1 cellular context compared by ENCODE assay signal in genomic region chr19:43668406-43669158, GRCh38.
TF ChIP-seq lines count a peak whose summit lies in the region.

No MANE protein-coding gene starts in this region.

TF ChIP-seq in K562, 482 proteins besides CTCF, POLR2A, EP300 and RAD21 (continues in another document):
- TF ChIP-seq POLR2H (tag; IDR thresholded peaks at IDR 0.05; ENCODE audit: low read depth) (peak; percentile 75), ZFX (CRISPR knock-in tag; IDR thresholded peaks at IDR 0.05) (peak; percentile 95), XRCC5 (IDR thresholded peaks at IDR 0.05; ENCODE audit: low read depth, low read length) (peak; percentile 28; the same call in 1 of the 2 replicates), MYC (IDR thresholded peaks at IDR 0.05; ENCODE audit: low read depth, low read length) (peak; percentile 38; the same call in 1 of the 2 replicates), MYC (CRISPR knock-in tag; IDR thresholded peaks at IDR 0.05; ENCODE audit: borderline replicate concordance, low read depth) (no peak), XRCC4 (IDR thresholded peaks at IDR 0.05; ENCODE audit: extremely low read depth, insufficient read depth, insufficient read length) (no peak), DLX4 (CRISPR knock-in tag; IDR thresholded peaks at IDR 0.05) (no peak), FOXK1 (CRISPR knock-in tag; IDR thresholded peaks at IDR 0.05; ENCODE audit: borderline replicate concordance) (0 out of 2 replicates have a peak, but pooled peaks have one; percentile 26), ZNF583 (CRISPR knock-in tag; IDR thresholded peaks at IDR 0.05) (no peak), ZNF644 (tag; IDR thresholded peaks at IDR 0.05; ENCODE audit: low read depth) (no peak), PRMT5 (CRISPR knock-in tag; IDR thresholded peaks at IDR 0.05) (no peak), CCNT2 (IDR thresholded peaks at IDR 0.05; ENCODE audit: borderline replicate concordance, extremely low read depth, insufficient read length, low read depth, low read length) (peak; percentile 35), SMARCE1 (IDR thresholded peaks at IDR 0.05) (no peak), FOXK2 (conservative IDR thresholded peaks at IDR 0.05 in 1 of 2, IDR thresholded peaks at IDR 0.05 in 1 of 2; ENCODE audit: low read depth in 2 of 2) (0 out of 4 replicates have a peak, but pooled peaks of 1 of the 2 experiments have one; percentile 21), CREB1 (IDR thresholded peaks at IDR 0.05) (0 out of 2 replicates have a peak, but pooled peaks have one; percentile 9), CREB1 (CRISPR knock-in tag; IDR thresholded peaks at IDR 0.05) (no peak), ZBTB33 (CRISPR knock-in tag; IDR thresholded peaks at IDR 0.05) (peak; percentile 50; the same call in 1 of the 2 replicates), EP400 (IDR thresholded peaks at IDR 0.05) (no peak), TBP (optimal IDR thresholded peaks at IDR 0.05; ENCODE audit: low read depth, low read length) (peak; percentile 51), HDGF (IDR thresholded peaks at IDR 0.05) (0 out of 2 replicates have a peak, but pooled peaks have one; percentile 57), MCM3 (IDR thresholded peaks at IDR 0.05) (no peak), PHF8 (IDR thresholded peaks at IDR 0.05; ENCODE audit: borderline replicate concordance, low read length) (peak; percentile 71; the same call in 1 of the 2 replicates), YY1 (IDR thresholded peaks at IDR 0.05; ENCODE audit: borderline replicate concordance in 1 of 3, control insufficient read depth in 1 of 3, extremely low read depth in 1 of 3, insufficient read depth in 3 of 3, insufficient read length in 1 of 3, insufficient replicate concordance in 2 of 3, low read depth in 1 of 3, low read length in 2 of 3) (peak in 1 of 3 experiments; percentile 3), UBTF (IDR thresholded peaks at IDR 0.05; ENCODE audit: borderline replicate concordance in 1 of 2, low read depth in 2 of 2, low read length in 2 of 2) (0 out of 4 replicates have a peak, but pooled peaks of 1 of the 2 experiments have one; percentile 31), POLR2G (IDR thresholded peaks at IDR 0.05; ENCODE audit: low read depth, low read length) (peak; percentile 86), RBM14 (IDR thresholded peaks at IDR 0.05; ENCODE audit: borderline replicate concordance, insufficient read depth, low read depth, low read length) (no peak), SMARCC2 (IDR thresholded peaks at IDR 0.05; ENCODE audit: low read depth) (no peak), ZMIZ1 (IDR thresholded peaks at IDR 0.05; ENCODE audit: low read depth in 2 of 2, low read length in 2 of 2) (0 out of 4 replicates have a peak, but pooled peaks of 1 of the 2 experiments have one; percentile 23)
- TF ChIP-seq, protein P1, sequence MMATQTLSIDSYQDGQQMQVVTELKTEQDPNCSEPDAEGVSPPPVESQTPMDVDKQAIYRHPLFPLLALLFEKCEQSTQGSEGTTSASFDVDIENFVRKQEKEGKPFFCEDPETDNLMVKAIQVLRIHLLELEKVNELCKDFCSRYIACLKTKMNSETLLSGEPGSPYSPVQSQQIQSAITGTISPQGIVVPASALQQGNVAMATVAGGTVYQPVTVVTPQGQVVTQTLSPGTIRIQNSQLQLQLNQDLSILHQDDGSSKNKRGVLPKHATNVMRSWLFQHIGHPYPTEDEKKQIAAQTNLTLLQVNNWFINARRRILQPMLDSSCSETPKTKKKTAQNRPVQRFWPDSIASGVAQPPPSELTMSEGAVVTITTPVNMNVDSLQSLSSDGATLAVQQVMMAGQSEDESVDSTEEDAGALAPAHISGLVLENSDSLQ (IDR thresholded peaks at IDR 0.05), result peak; percentile 83
- TF ChIP-seq, protein P2, sequence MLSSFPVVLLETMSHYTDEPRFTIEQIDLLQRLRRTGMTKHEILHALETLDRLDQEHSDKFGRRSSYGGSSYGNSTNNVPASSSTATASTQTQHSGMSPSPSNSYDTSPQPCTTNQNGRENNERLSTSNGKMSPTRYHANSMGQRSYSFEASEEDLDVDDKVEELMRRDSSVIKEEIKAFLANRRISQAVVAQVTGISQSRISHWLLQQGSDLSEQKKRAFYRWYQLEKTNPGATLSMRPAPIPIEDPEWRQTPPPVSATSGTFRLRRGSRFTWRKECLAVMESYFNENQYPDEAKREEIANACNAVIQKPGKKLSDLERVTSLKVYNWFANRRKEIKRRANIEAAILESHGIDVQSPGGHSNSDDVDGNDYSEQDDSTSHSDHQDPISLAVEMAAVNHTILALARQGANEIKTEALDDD (IDR thresholded peaks at IDR 0.05), result peak; percentile 85
- TF ChIP-seq, protein P3, sequence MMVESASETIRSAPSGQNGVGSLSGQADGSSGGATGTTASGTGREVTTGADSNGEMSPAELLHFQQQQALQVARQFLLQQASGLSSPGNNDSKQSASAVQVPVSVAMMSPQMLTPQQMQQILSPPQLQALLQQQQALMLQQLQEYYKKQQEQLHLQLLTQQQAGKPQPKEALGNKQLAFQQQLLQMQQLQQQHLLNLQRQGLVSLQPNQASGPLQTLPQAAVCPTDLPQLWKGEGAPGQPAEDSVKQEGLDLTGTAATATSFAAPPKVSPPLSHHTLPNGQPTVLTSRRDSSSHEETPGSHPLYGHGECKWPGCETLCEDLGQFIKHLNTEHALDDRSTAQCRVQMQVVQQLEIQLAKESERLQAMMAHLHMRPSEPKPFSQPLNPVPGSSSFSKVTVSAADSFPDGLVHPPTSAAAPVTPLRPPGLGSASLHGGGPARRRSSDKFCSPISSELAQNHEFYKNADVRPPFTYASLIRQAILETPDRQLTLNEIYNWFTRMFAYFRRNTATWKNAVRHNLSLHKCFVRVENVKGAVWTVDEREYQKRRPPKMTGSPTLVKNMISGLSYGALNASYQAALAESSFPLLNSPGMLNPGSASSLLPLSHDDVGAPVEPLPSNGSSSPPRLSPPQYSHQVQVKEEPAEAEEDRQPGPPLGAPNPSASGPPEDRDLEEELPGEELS (CRISPR knock-in tag; IDR thresholded peaks at IDR 0.05; ENCODE audit: borderline replicate concordance), result 0 out of 2 replicates have a peak, but pooled peaks have one; percentile 42
- TF ChIP-seq, protein P4, sequence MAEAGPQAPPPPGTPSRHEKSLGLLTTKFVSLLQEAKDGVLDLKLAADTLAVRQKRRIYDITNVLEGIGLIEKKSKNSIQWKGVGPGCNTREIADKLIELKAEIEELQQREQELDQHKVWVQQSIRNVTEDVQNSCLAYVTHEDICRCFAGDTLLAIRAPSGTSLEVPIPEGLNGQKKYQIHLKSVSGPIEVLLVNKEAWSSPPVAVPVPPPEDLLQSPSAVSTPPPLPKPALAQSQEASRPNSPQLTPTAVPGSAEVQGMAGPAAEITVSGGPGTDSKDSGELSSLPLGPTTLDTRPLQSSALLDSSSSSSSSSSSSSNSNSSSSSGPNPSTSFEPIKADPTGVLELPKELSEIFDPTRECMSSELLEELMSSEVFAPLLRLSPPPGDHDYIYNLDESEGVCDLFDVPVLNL (CRISPR knock-in tag; IDR thresholded peaks at IDR 0.05; ENCODE audit: low read depth), result no peak
